16 cellular contexts compared by ENCODE assay signal in genomic region chr7:28083998-28084985, GRCh38.
DNase-seq lines count a peak whose midpoint lies in the region; ATAC-seq and TF ChIP-seq lines count a peak whose summit lies in the region.
"Had no signal": no experiment of that assay in that cellular context is flagged by ENCODE, and none has a peak within 500 bp of the region (broad histone marks: within the 10 kb centered on the region; RNA-seq: fewer than 3 reads in every experiment).

No MANE protein-coding gene starts in this region.

- peak; percentile 4 for TF ChIP-seq POLR2A in NB4 (IDR thresholded peaks at IDR 0.05; ENCODE audit: extremely low read depth, insufficient read length)
- TF ChIP-seq POLR2A in transverse colon (IDR thresholded peaks at IDR 0.05): no peak

- peaks cover 2% of the 10 kb centered on the region for H3K36me3 Mint-ChIP-seq in activated T-cell treated with anti-CD3 and anti-CD28 coated beads, Interleukin-2, amount 50 U/mL, for 4 hours (ENCODE audit: insufficient read depth)

- ATAC-seq in GM18520 (IDR thresholded peaks at IDR 0.05; ENCODE audit: unreplicated experiment): no peak
- no peak for ATAC-seq in activated T-cell treated with anti-CD3 and anti-CD28 coated beads, Interleukin-2, amount 50 U/mL, for 4 hours
- ATAC-seq: GM23338 had no signal

- TF ChIP-seq EP300 in transverse colon (IDR thresholded peaks at IDR 0.05; ENCODE audit: low read depth): no peak

- H3K9me3 ChIP-seq in neutrophil: no peaks in the 10 kb centered on the region
- no peaks in the 10 kb centered on the region for H3K9me3 ChIP-seq in transverse colon
- H3K9me3 ChIP-seq: BLaER1, MG63, prostate gland, SJSA1 had no signal

- peaks cover 13% of the 10 kb centered on the region for H3K4me1 Mint-ChIP-seq in activated T-cell treated with anti-CD3 and anti-CD28 coated beads, Interleukin-2, amount 50 U/mL, for 4 hours (ENCODE audit: low read depth)

- H3K27me3 Mint-ChIP-seq in activated T-cell treated with anti-CD3 and anti-CD28 coated beads, Interleukin-2, amount 50 U/mL, for 4 hours (ENCODE audit: low read depth): no peaks in the 10 kb centered on the region
- H3K27me3 Mint-ChIP-seq: activated CD4-positive, alpha-beta T cell treated with anti-CD3 and anti-CD28 coated beads, Interleukin-2, amount 10 ng/mL, durations not matched to agents 7 days and 5 days; activated naive CD8-positive, alpha-beta T cell; activated T-cell treated with anti-CD3 and anti-CD28 coated beads, Interleukin-2, amount 50 U/mL, for 24 hours had no signal

- no peaks in the 10 kb centered on the region for H3K9me3 Mint-ChIP-seq in activated T-cell treated with anti-CD3 and anti-CD28 coated beads, Interleukin-2, amount 50 U/mL, for 4 hours
- H3K9me3 Mint-ChIP-seq: activated CD4-positive, alpha-beta T cell treated with anti-CD3 and anti-CD28 coated beads, Interleukin-2, amount 10 ng/mL, durations not matched to agents 7 days and 5 days; activated T-cell treated with anti-CD3 and anti-CD28 coated beads, Interleukin-2, amount 50 U/mL, for 24 hours; GM23338 had no signal

- DNase-seq in NB4 (ENCODE audit: low read depth): peak; percentile 79
- peak; percentile 21 for DNase-seq in fibroblast of gingiva (ENCODE audit: low read depth)
- no peak for DNase-seq in transverse colon
- no peak for DNase-seq in activated T-cell treated with anti-CD3 and anti-CD28 coated beads, Interleukin-2, amount 50 U/mL, for 4 hours
- DNase-seq in NCI-H2107 treated with DMSO at 0.1 percent for 48 hours (lab: John Stamatoyannopoulos, UW; ENCODE audit: unreplicated experiment): no peak
- DNase-seq: activated CD4-positive, alpha-beta T cell treated with anti-CD3 and anti-CD28 coated beads, Interleukin-2, amount 10 ng/mL, durations not matched to agents 7 days and 5 days; activated T-cell treated with anti-CD3 and anti-CD28 coated beads, Interleukin-2, amount 50 U/mL, for 24 hours; T-helper 9 cell had no signal

- intact Hi-C loops in transverse colon (cut with DNase I; ENCODE audit: low total_unique reads): loop anchor here (2.0 kb wide), 1 partner anchor 47 kb away; no protein-coding TSS in a partner anchor

- no peaks in the 10 kb centered on the region for H3K36me3 ChIP-seq in neutrophil
- no peaks in the 10 kb centered on the region for H3K36me3 ChIP-seq in transverse colon
- H3K36me3 ChIP-seq: BLaER1, MG63, prostate gland, SJSA1 had no signal

- 82% methylated on average over 5 to 6 of the region's 6 CpGs for WGBS in transverse colon (ENCODE audit: low coverage in 1 of 2), 2 donors

- TF ChIP-seq CTCF in NB4 (IDR thresholded peaks at IDR 0.05; ENCODE audit: low read depth, low read length) (no peak), neutrophil (IDR thresholded peaks at IDR 0.05) (no peak), transverse colon (IDR thresholded peaks at IDR 0.05) (no peak)

- H3K4me1 ChIP-seq in neutrophil (ENCODE audit: control insufficient read depth in 1 of 2, insufficient read depth in 1 of 2, low read depth in 1 of 2, low read length in 1 of 2): peaks cover 100% of the 10 kb centered on the region in 2 experiments
- H3K4me1 ChIP-seq in transverse colon: peaks cover 0 to 33% (median 0%) of the 10 kb centered on the region in 4 donors

- H3K27me3 ChIP-seq in neutrophil: no peaks in the 10 kb centered on the region
- H3K27me3 ChIP-seq in transverse colon: no peaks in the 10 kb centered on the region
- H3K27me3 ChIP-seq: BLaER1, MG63, SJSA1 had no signal

- H3K4me3 ChIP-seq in NB4 (ENCODE audit: low read depth, low read length) (no peak overlapping the region), neutrophil (ENCODE audit: low read depth in 1 of 2, low read length in 1 of 2) (peak overlapping the region; percentile 40 to 47), transverse colon (no peak overlapping the region)
- H3K4me3 ChIP-seq: BLaER1, GM23338, MG63, prostate gland, SJSA1 had no signal

- peak overlapping the region; percentile 92 for H3K27ac ChIP-seq in neutrophil
- peak overlapping the region; percentile 33 to 67 (median 56) for H3K27ac ChIP-seq in transverse colon
- H3K27ac ChIP-seq: BLaER1, prostate gland, SJSA1 had no signal

- no peak overlapping the region for H3K4me3 Mint-ChIP-seq in activated T-cell treated with anti-CD3 and anti-CD28 coated beads, Interleukin-2, amount 50 U/mL, for 4 hours
- H3K4me3 Mint-ChIP-seq: activated CD4-positive, alpha-beta T cell treated with anti-CD3 and anti-CD28 coated beads, Interleukin-2, amount 10 ng/mL, durations not matched to agents 7 days and 5 days; activated naive CD8-positive, alpha-beta T cell; activated T-cell treated with anti-CD3 and anti-CD28 coated beads, Interleukin-2, amount 50 U/mL, for 24 hours; GM23338 had no signal

- in situ Hi-C loops in transverse colon (cut with MboI; ENCODE audit: low pct_ligation_motif_present in 1 of 4, low pct_unique_long_range_greater_than_20kb in 1 of 4, low sequenced_read_pairs in 3 of 4): no loop called here

Comparison
In these comparisons a context has a peak if more than half of its experiments do, and no peak if none do; other contexts are left out.
1. DNase-seq: peak in NB4 (single experiment) and fibroblast of gingiva (single experiment); none in transverse colon (single experiment), activated T-cell treated with anti-CD3 and anti-CD28 coated beads, Interleukin-2, amount 50 U/mL, for 4 hours (single experiment) and NCI-H2107 treated with DMSO at 0.1 percent for 48 hours (single experiment).
2. H3K4me3 ChIP-seq: peak in neutrophil (2 of 2); none in NB4 (single experiment) and transverse colon (0 of 4).